9 cellular contexts compared by ENCODE assay signal in genomic region chr2:241759893-241760292, GRCh38. TPM values are rescaled to one million over a fixed set of nuclear protein-coding genes. Genes with fewer than 3 reads are reported as not detected.
"Had no signal": no experiment of that assay in that cellular context is flagged by ENCODE, and none has a peak within 500 bp of the region (broad histone marks: within the 10 kb centered on the region; RNA-seq: fewer than 3 reads in every experiment).

No MANE protein-coding gene starts in this region.

RNA-seq across cellular contexts. Expression of gene GAL3ST2, which starts 16.7 kb away (rescaled TPM):
- total RNA-seq: ascending aorta, cardiac septum, endothelial cell of umbilical vein, SJSA1, thyroid gland had no signal
- polyA plus RNA-seq: endothelial cell of umbilical vein, fibroblast of lung, stomach had no signal

RNA-seq across cellular contexts. Expression of gene NEU4, which starts 49.1 kb away (rescaled TPM):
- total RNA-seq: ascending aorta, cardiac septum, endothelial cell of umbilical vein, fibroblast of lung, fibroblast of villous mesenchyme, osteoblast, SJSA1 had no signal
- polyA plus RNA-seq: endothelial cell of umbilical vein, fibroblast of lung had no signal
